17 cellular contexts compared by ENCODE assay signal in genomic region chr14:104505085-104506074, GRCh38.
DNase-seq lines count a peak whose midpoint lies in the region; ATAC-seq and TF ChIP-seq lines count a peak whose summit lies in the region.
"Had no signal": no experiment of that assay in that cellular context is flagged by ENCODE, and none has a peak within 500 bp of the region (broad histone marks: within the 10 kb centered on the region; RNA-seq: fewer than 3 reads in every experiment).

No MANE protein-coding gene starts in this region.

- H3K4me1 ChIP-seq in neural progenitor cell (no peaks in the 10 kb centered on the region), upper lobe of right lung (no peaks in the 10 kb centered on the region)

- TF ChIP-seq CTCF in WTC11 (IDR thresholded peaks at IDR 0.05) (no peak), neural progenitor cell (IDR thresholded peaks at IDR 0.05) (no peak), upper lobe of right lung (IDR thresholded peaks at IDR 0.05) (no peak)

- no peak overlapping the region for H3K27ac Mint-ChIP-seq in activated CD4-positive, alpha-beta memory T cell treated with anti-CD3 and anti-CD28 coated beads, Interleukin-2, amount 10 ng/mL, durations not matched to agents 7 days and 5 days
- no peak overlapping the region for H3K27ac Mint-ChIP-seq in activated CD4-positive, alpha-beta memory T cell treated with anti-CD3 and anti-CD28 coated beads for 36 hours
- H3K27ac Mint-ChIP-seq in WTC11 (peak overlapping the region; percentile 50; the same call in 1 of the 2 replicates), neural progenitor cell (peak overlapping the region; percentile 66)
- H3K27ac Mint-ChIP-seq in activated naive CD4-positive, alpha-beta T cell treated with anti-CD3 and anti-CD28 coated beads for 36 hours: no peak overlapping the region
- H3K27ac Mint-ChIP-seq: CD14-positive monocyte had no signal

- H3K9ac ChIP-seq in neural progenitor cell: no peak overlapping the region

- no peak overlapping the region for H3K4me2 ChIP-seq in neural progenitor cell

- H3K27me3 Mint-ChIP-seq in activated CD4-positive, alpha-beta memory T cell treated with anti-CD3 and anti-CD28 coated beads, Interleukin-2, amount 10 ng/mL, durations not matched to agents 7 days and 5 days: no peaks in the 10 kb centered on the region
- H3K27me3 Mint-ChIP-seq in activated CD4-positive, alpha-beta memory T cell treated with anti-CD3 and anti-CD28 coated beads for 36 hours: peaks cover 4% of the 10 kb centered on the region
- no peaks in the 10 kb centered on the region; the same call in 1 of the 2 replicates for H3K27me3 Mint-ChIP-seq in WTC11 (ENCODE audit: low read depth)
- peaks cover 9% of the 10 kb centered on the region for H3K27me3 Mint-ChIP-seq in neural progenitor cell (ENCODE audit: insufficient read depth, low read depth)
- peaks cover 8% of the 10 kb centered on the region for H3K27me3 Mint-ChIP-seq in activated naive CD4-positive, alpha-beta T cell treated with anti-CD3 and anti-CD28 coated beads for 36 hours (ENCODE audit: low read depth)

- H3K79me2 ChIP-seq in neural progenitor cell (ENCODE audit: low read depth): no peaks in the 10 kb centered on the region

- H3K4me3 Mint-ChIP-seq in activated CD4-positive, alpha-beta memory T cell treated with anti-CD3 and anti-CD28 coated beads, Interleukin-2, amount 10 ng/mL, durations not matched to agents 7 days and 5 days: no peak overlapping the region
- H3K4me3 Mint-ChIP-seq in activated CD4-positive, alpha-beta memory T cell treated with anti-CD3 and anti-CD28 coated beads for 36 hours: no peak overlapping the region
- H3K4me3 Mint-ChIP-seq in WTC11: no peak overlapping the region
- no peak overlapping the region for H3K4me3 Mint-ChIP-seq in neural progenitor cell
- H3K4me3 Mint-ChIP-seq in activated naive CD4-positive, alpha-beta T cell treated with anti-CD3 and anti-CD28 coated beads for 36 hours: no peak overlapping the region
- H3K4me3 Mint-ChIP-seq: CD14-positive monocyte had no signal

- H2AFZ ChIP-seq in neural progenitor cell (replicated peaks): no peak overlapping the region

- ATAC-seq in WTC11 (no peak), upper lobe of right lung (peak; percentile 6), sciatic nerve (no peak)

- POLR2A ChIA-PET in activated CD4-positive, alpha-beta memory T cell treated with anti-CD3 and anti-CD28 coated beads, Interleukin-2, amount 10 ng/mL, durations not matched to agents 7 days and 5 days (lab: Charles Lee): no interaction called here
- POLR2A ChIA-PET in activated CD4-positive, alpha-beta memory T cell treated with anti-CD3 and anti-CD28 coated beads for 36 hours (lab: Charles Lee): interaction anchor here (1.0 kb wide), 1 partner anchor 361 kb away, joined by 3 read pairs; no protein-coding TSS in a partner anchor
- POLR2A ChIA-PET in WTC11 (lab: Charles Lee): no interaction called here

- H3K4me1 Mint-ChIP-seq in activated CD4-positive, alpha-beta memory T cell treated with anti-CD3 and anti-CD28 coated beads, Interleukin-2, amount 10 ng/mL, durations not matched to agents 7 days and 5 days: no peaks in the 10 kb centered on the region
- no peaks in the 10 kb centered on the region for H3K4me1 Mint-ChIP-seq in activated CD4-positive, alpha-beta memory T cell treated with anti-CD3 and anti-CD28 coated beads for 36 hours (ENCODE audit: low read depth)
- H3K4me1 Mint-ChIP-seq in WTC11: peaks cover 2% of the 10 kb centered on the region
- peaks cover 3% of the 10 kb centered on the region for H3K4me1 Mint-ChIP-seq in neural progenitor cell
- no peaks in the 10 kb centered on the region for H3K4me1 Mint-ChIP-seq in activated naive CD4-positive, alpha-beta T cell treated with anti-CD3 and anti-CD28 coated beads for 36 hours (ENCODE audit: low read depth)
- H3K4me1 Mint-ChIP-seq: CD14-positive monocyte had no signal

- H3K27me3 ChIP-seq in neural progenitor cell (no peaks in the 10 kb centered on the region), upper lobe of right lung (peaks cover 8% of the 10 kb centered on the region)

- intact Hi-C loops in activated CD4-positive, alpha-beta memory T cell treated with anti-CD3 and anti-CD28 coated beads for 36 hours (cut with micrococcal nuclease): no loop called here
- intact Hi-C loops in upper lobe of right lung (cut with DNase I) (no loop called here), sciatic nerve (cut with DNase I) (no loop called here)
- intact Hi-C loops in activated naive CD4-positive, alpha-beta T cell treated with anti-CD3 and anti-CD28 coated beads for 36 hours (cut with micrococcal nuclease): no loop called here

- no peaks in the 10 kb centered on the region for H3K9me3 Mint-ChIP-seq in activated CD4-positive, alpha-beta memory T cell treated with anti-CD3 and anti-CD28 coated beads, Interleukin-2, amount 10 ng/mL, durations not matched to agents 7 days and 5 days
- H3K9me3 Mint-ChIP-seq in activated CD4-positive, alpha-beta memory T cell treated with anti-CD3 and anti-CD28 coated beads for 36 hours: peaks cover 23% of the 10 kb centered on the region
- H3K9me3 Mint-ChIP-seq in WTC11 (peaks cover 35% of the 10 kb centered on the region), neural progenitor cell (peaks cover 20% of the 10 kb centered on the region)
- H3K9me3 Mint-ChIP-seq in activated naive CD4-positive, alpha-beta T cell treated with anti-CD3 and anti-CD28 coated beads for 36 hours: peaks cover 21% of the 10 kb centered on the region

- CTCF ChIA-PET in activated CD4-positive, alpha-beta memory T cell treated with anti-CD3 and anti-CD28 coated beads, Interleukin-2, amount 10 ng/mL, durations not matched to agents 7 days and 5 days (lab: Charles Lee): no interaction called here
- CTCF ChIA-PET in activated CD4-positive, alpha-beta memory T cell treated with anti-CD3 and anti-CD28 coated beads for 36 hours (lab: Charles Lee): no interaction called here
- CTCF ChIA-PET in WTC11 (lab: Charles Lee): interaction anchor here (0.6 to 0.8 kb wide), 2 partner anchors 428 to 525 kb away, joined by 3 read pairs; no protein-coding TSS in a partner anchor
- CTCF ChIA-PET in activated naive CD4-positive, alpha-beta T cell treated with anti-CD3 and anti-CD28 coated beads for 36 hours (lab: Charles Lee): no interaction called here

- H4K20me1 ChIP-seq in neural progenitor cell (ENCODE audit: low read depth): no peaks in the 10 kb centered on the region

- H3K9me3 ChIP-seq in neural progenitor cell (ENCODE audit: low read depth) (no peaks in the 10 kb centered on the region), upper lobe of right lung (no peaks in the 10 kb centered on the region)

- no peak overlapping the region for H3K4me3 ChIP-seq in neural progenitor cell
- H3K4me3 ChIP-seq in upper lobe of right lung: no peak overlapping the region

- H3K36me3 ChIP-seq in neural progenitor cell: no peaks in the 10 kb centered on the region
- no peaks in the 10 kb centered on the region for H3K36me3 ChIP-seq in upper lobe of right lung

- H3K36me3 Mint-ChIP-seq in activated CD4-positive, alpha-beta memory T cell treated with anti-CD3 and anti-CD28 coated beads, Interleukin-2, amount 10 ng/mL, durations not matched to agents 7 days and 5 days (ENCODE audit: low read depth): no peaks in the 10 kb centered on the region
- H3K36me3 Mint-ChIP-seq in activated CD4-positive, alpha-beta memory T cell treated with anti-CD3 and anti-CD28 coated beads for 36 hours: peaks cover 3% of the 10 kb centered on the region
- peaks cover 14% of the 10 kb centered on the region for H3K36me3 Mint-ChIP-seq in WTC11
- no peaks in the 10 kb centered on the region for H3K36me3 Mint-ChIP-seq in neural progenitor cell
- no peaks in the 10 kb centered on the region for H3K36me3 Mint-ChIP-seq in activated naive CD4-positive, alpha-beta T cell treated with anti-CD3 and anti-CD28 coated beads for 36 hours (ENCODE audit: low read depth)
- H3K36me3 Mint-ChIP-seq: CD14-positive monocyte had no signal

- H3K27ac ChIP-seq in neural progenitor cell (no peak overlapping the region), upper lobe of right lung (no peak overlapping the region)

- no peaks in the 10 kb centered on the region for H3F3A ChIP-seq in neural progenitor cell (ENCODE audit: low read depth)

- DNase-seq in activated CD4-positive, alpha-beta memory T cell treated with anti-CD3 and anti-CD28 coated beads, Interleukin-2, amount 10 ng/mL, durations not matched to agents 7 days and 5 days: peak; percentile 11
- no peak for DNase-seq in activated CD4-positive, alpha-beta memory T cell treated with anti-CD3 and anti-CD28 coated beads for 36 hours
- DNase-seq in WTC11 (ENCODE audit: low spot score) (no peak), neural progenitor cell (ENCODE audit: low spot score) (no peak), upper lobe of right lung (no peak), sciatic nerve (ENCODE audit: low spot score) (no peak)
- no peak for DNase-seq in activated naive CD4-positive, alpha-beta T cell treated with anti-CD3 and anti-CD28 coated beads for 36 hours
- DNase-seq in activated naive CD4-positive, alpha-beta T cell (lab: John Stamatoyannopoulos, UW): no peak
- DNase-seq: 8988T, AML-193, Karpas-422, MV-4-11, NCI-H1105 treated with DMSO at 0.1 percent for 48 hours, NCI-H2029 treated with DMSO at 0.1 percent for 48 hours, NCI-H345, Right ventricle myocardium superior had no signal

TF ChIP-seq in WTC11, 78 proteins besides CTCF, POLR2A, EP300 and RAD21 (continues in another document):
- TF ChIP-seq ZNF416 (CRISPR knock-in tag; IDR thresholded peaks at IDR 0.05): no peak
- no peak for TF ChIP-seq ZNF138 (CRISPR knock-in tag; conservative IDR thresholded peaks at IDR 0.05)

Comparison
In these comparisons a context has a peak if more than half of its experiments do, and no peak if none do; other contexts are left out.
1. H3K27ac Mint-ChIP-seq: peak in WTC11 (single experiment) and neural progenitor cell (single experiment); none in activated CD4-positive, alpha-beta memory T cell treated with anti-CD3 and anti-CD28 coated beads, Interleukin-2, amount 10 ng/mL, durations not matched to agents 7 days and 5 days (single experiment), activated CD4-positive, alpha-beta memory T cell treated with anti-CD3 and anti-CD28 coated beads for 36 hours (single experiment) and activated naive CD4-positive, alpha-beta T cell treated with anti-CD3 and anti-CD28 coated beads for 36 hours (single experiment).